19 cellular contexts compared by ENCODE assay signal in genomic region chr5:116563909-116564308, GRCh38. TPM values are rescaled to one million over a fixed set of nuclear protein-coding genes. Genes with fewer than 3 reads are reported as not detected.
"Had no signal": no experiment of that assay in that cellular context is flagged by ENCODE, and none has a peak within 500 bp of the region (broad histone marks: within the 10 kb centered on the region; RNA-seq: fewer than 3 reads in every experiment).

No MANE protein-coding gene starts in this region.

- H3K4me3 Mint-ChIP-seq: activated CD4-positive, alpha-beta T cell treated with anti-CD3 and anti-CD28 coated beads for 36 hours; activated naive CD4-positive, alpha-beta T cell treated with anti-CD3 and anti-CD28 coated beads, Interleukin-2, amount 50 U/mL, for 24 hours; dendritic cell treated with granulocyte-macrophage colony-stimulating factor and Interleukin-4, amounts not matched to agents 40 ng/mL and 50 ng/mL, for 4 days; stimulated activated naive B cell treated with anti-CD40 and anti-IgM and Interleukin-4, amounts not matched to agents 10 μg/mL and 1 μg/mL and 100 μg/mL, for 72 hours; T-helper 2 cell treated with Interferon-gamma antibody and Interleukin-4, amounts not matched to agents 5 μg/mL and 100 μg/mL, for 36 hours had no signal

- H3K4me1 Mint-ChIP-seq: activated CD4-positive, alpha-beta T cell treated with anti-CD3 and anti-CD28 coated beads for 36 hours; activated naive CD4-positive, alpha-beta T cell treated with anti-CD3 and anti-CD28 coated beads, Interleukin-2, amount 50 U/mL, for 24 hours had no signal

- H3K36me3 ChIP-seq: esophagus squamous epithelium, left lung, thyroid gland had no signal

- FAIRE-seq: astrocyte, bronchial epithelial cell, keratinocyte, TTC549, urothelium cell line had no signal

- ATAC-seq: activated CD4-positive, alpha-beta T cell treated with anti-CD3 and anti-CD28 coated beads for 36 hours; sciatic nerve; stimulated activated naive B cell treated with anti-CD40 and anti-IgM and Interleukin-4, amounts not matched to agents 10 μg/mL and 1 μg/mL and 100 μg/mL, for 72 hours had no signal

- DNase-seq: activated CD4-positive, alpha-beta T cell treated with anti-CD3 and anti-CD28 coated beads for 36 hours; activated CD4-positive, alpha-beta T cell treated with anti-CD3 and anti-CD28 coated beads, Interleukin-2, amount 50 U/mL, for 48 hours; activated gamma-delta T cell; effector CD8-positive, alpha-beta T cell; esophagus squamous epithelium; left lung; mammary epithelial cell; stimulated activated naive B cell treated with anti-CD40 and anti-IgM and Interleukin-4, amounts not matched to agents 10 μg/mL and 1 μg/mL and 100 μg/mL, for 72 hours had no signal

- H3K27me3 ChIP-seq: esophagus squamous epithelium, hepatocyte, left lung, thyroid gland had no signal

- H3K4me3 ChIP-seq: esophagus squamous epithelium, hepatocyte, left lung, thyroid gland had no signal

- H3K27ac ChIP-seq: esophagus squamous epithelium, hepatocyte, left lung had no signal

- H3K9me3 ChIP-seq: esophagus squamous epithelium, left lung, thyroid gland had no signal

- H3K9me3 Mint-ChIP-seq: activated naive CD4-positive, alpha-beta T cell treated with anti-CD3 and anti-CD28 coated beads, Interleukin-2, amount 50 U/mL, for 24 hours; dendritic cell treated with granulocyte-macrophage colony-stimulating factor and Interleukin-4, amounts not matched to agents 40 ng/mL and 50 ng/mL, for 4 days; stimulated activated naive B cell treated with anti-CD40 and anti-IgM and Interleukin-4, amounts not matched to agents 10 μg/mL and 1 μg/mL and 100 μg/mL, for 72 hours; T-helper 2 cell treated with Interferon-gamma antibody and Interleukin-4, amounts not matched to agents 5 μg/mL and 100 μg/mL, for 36 hours had no signal

- H3K27ac Mint-ChIP-seq: activated CD4-positive, alpha-beta T cell treated with anti-CD3 and anti-CD28 coated beads for 36 hours; activated naive CD4-positive, alpha-beta T cell treated with anti-CD3 and anti-CD28 coated beads, Interleukin-2, amount 50 U/mL, for 24 hours; dendritic cell treated with granulocyte-macrophage colony-stimulating factor and Interleukin-4, amounts not matched to agents 40 ng/mL and 50 ng/mL, for 4 days; stimulated activated naive B cell treated with anti-CD40 and anti-IgM and Interleukin-4, amounts not matched to agents 10 μg/mL and 1 μg/mL and 100 μg/mL, for 72 hours; T-helper 2 cell treated with Interferon-gamma antibody and Interleukin-4, amounts not matched to agents 5 μg/mL and 100 μg/mL, for 36 hours had no signal

RNA-seq across cellular contexts. Expression of gene SEMA6A, which starts 10.7 kb away (rescaled TPM):
- total RNA-seq: activated CD4-positive, alpha-beta T cell treated with anti-CD3 and anti-CD28 coated beads for 36 hours had no signal
